In the genomic region with DNA sequence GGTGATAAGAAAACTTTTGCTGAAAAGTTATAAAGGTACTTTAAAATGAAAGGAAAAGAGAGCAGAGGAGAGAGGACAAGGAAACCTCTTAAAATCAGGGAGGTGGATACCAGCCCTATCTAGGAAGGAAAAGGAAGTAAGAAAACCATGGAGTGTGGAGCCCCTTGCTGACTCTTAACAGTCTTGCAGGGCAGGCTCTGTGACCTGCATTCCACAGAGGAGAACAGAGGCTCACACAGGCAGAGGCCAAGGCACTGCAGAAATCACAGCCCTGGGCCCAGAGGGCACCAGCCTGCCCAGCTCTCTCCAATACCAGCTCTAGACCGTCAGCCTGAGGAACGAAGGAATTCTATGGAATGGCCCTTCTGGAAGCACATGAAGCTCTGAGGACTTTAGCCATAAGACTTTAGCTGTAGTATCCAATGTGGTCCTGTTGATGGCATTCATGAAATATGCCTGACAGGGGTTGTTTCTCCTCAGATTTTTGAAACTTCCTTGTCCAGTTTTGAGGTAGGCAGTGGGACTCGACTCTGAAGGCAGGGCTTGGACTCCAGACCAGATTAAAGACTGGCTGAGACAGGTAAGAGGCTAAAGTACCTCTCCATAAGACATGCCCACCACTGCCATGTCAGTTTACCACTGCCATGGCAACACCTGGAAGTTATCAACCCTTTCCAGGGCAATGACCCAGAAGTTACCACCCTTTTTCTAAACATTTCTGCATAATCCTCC, we compare ENCODE assay signal across 10 cellular contexts.
A peak's percentile ranks its signal among the peaks of the same experiment; 100 is the strongest.
DNase-seq lines count a peak whose midpoint lies in the region; ATAC-seq, FAIRE-seq and TF ChIP-seq lines count a peak whose summit lies in the region.
"Had no signal": no experiment of that assay in that cellular context is flagged by ENCODE, and none has a peak within 500 bp of the region (broad histone marks: within the 10 kb centered on the region; RNA-seq: fewer than 3 reads in every experiment).

No MANE protein-coding gene starts in this region.

- TF ChIP-seq POLR2A in adrenal gland (IDR thresholded peaks at IDR 0.05) = no peak

- no peak overlapping the region for H2AFZ ChIP-seq in hepatocyte

- peaks cover 0 to under 1% of the 10 kb centered on the region in 2 donors for H3K4me1 ChIP-seq in adrenal gland (replicated peaks in 1 of 2)
- peaks cover 8% of the 10 kb centered on the region for H3K4me1 ChIP-seq in hepatocyte (ENCODE audit: insufficient read depth)

- H3K27ac ChIP-seq in adrenal gland (no peak overlapping the region), hepatocyte (no peak overlapping the region)
- H3K27ac ChIP-seq: KMS-11 had no signal

- DNase-seq in Right ventricle myocardium inferior (ENCODE audit: missing footprints) (no peak), cardiac septum (ENCODE audit: low spot score) (no peak), adrenal gland (peak in 6 of 7 donors; percentile 26 to 68 (median 61)), hepatocyte (ENCODE audit: low spot score) (peak; percentile 66), NCI-H2196 treated with DMSO at 0.1 percent for 48 hours (lab: John Stamatoyannopoulos, UW; ENCODE audit: unreplicated experiment) (no peak), D721Med (ENCODE audit: insufficient read length, low spot score) (no peak)
- DNase-seq: DMS79 had no signal

- ATAC-seq in Right ventricle myocardium inferior (peak; percentile 89), HG02798 (IDR thresholded peaks at IDR 0.05; ENCODE audit: poor library complexity, unreplicated experiment) (no peak), GM19452 (IDR thresholded peaks at IDR 0.05; ENCODE audit: unreplicated experiment) (no peak)

- H3K27me3 ChIP-seq in adrenal gland = no peaks in the 10 kb centered on the region
- H3K27me3 ChIP-seq in hepatocyte = no peaks in the 10 kb centered on the region

- H3K9me3 ChIP-seq in adrenal gland (replicated peaks in 1 of 3) (no peaks in the 10 kb centered on the region), hepatocyte (ENCODE audit: low read depth) (no peaks in the 10 kb centered on the region)

- H4K20me1 ChIP-seq in hepatocyte (ENCODE audit: insufficient read depth, poor library complexity, severe bottlenecking) = no peaks in the 10 kb centered on the region

- H3K36me3 ChIP-seq in adrenal gland (replicated peaks in 1 of 2) (no peaks in the 10 kb centered on the region), hepatocyte (replicated peaks; ENCODE audit: insufficient read depth, low read depth) (no peaks in the 10 kb centered on the region)

- 58 to 76% (median 70%) methylated on average over 2 to 3 of the region's 3 CpGs for WGBS in adrenal gland, 4 donors
- WGBS in hepatocyte (ENCODE audit: low lambda C conversion rate, missing lambda C conversion rate) = 90% methylated on average over 3 of the region's 3 CpGs

- no peak for FAIRE-seq in D721Med (lab: Jason Lieb, UNC)

- TF ChIP-seq CTCF in adrenal gland (IDR thresholded peaks at IDR 0.05) (peak in 5 of 6 experiments; percentile 46 to 67 (median 60)), hepatocyte (IDR thresholded peaks at IDR 0.05; ENCODE audit: poor library complexity) (peak; percentile 58), D721Med (IDR thresholded peaks at IDR 0.05; ENCODE audit: insufficient read depth, missing control alignments) (no peak)

- H3K4me3 ChIP-seq in adrenal gland (no peak overlapping the region), hepatocyte (no peak overlapping the region)

- no peaks in the 10 kb centered on the region for H3K9me2 ChIP-seq in hepatocyte (replicated peaks; ENCODE audit: insufficient read depth)

- intact Hi-C loops in Right ventricle myocardium inferior (cut with DNase I) = loop anchor here (2.0 kb wide), 1 partner anchor 551 kb away; no protein-coding TSS in a partner anchor
- intact Hi-C loops in cardiac septum (cut with DNase I) = loop anchor here (2.0 to 10.0 kb wide), 2 partner anchors 551 to 853 kb away; no protein-coding TSS in a partner anchor
- intact Hi-C loops in adrenal gland (cut with DNase I) = no loop called here

- no peak overlapping the region for H3K4me2 ChIP-seq in hepatocyte
- H3K4me2 ChIP-seq: KMS-11 had no signal

- no peaks in the 10 kb centered on the region for H3K79me2 ChIP-seq in hepatocyte

Comparison
In these comparisons a context has a peak if more than half of its experiments do, and no peak if none do; other contexts are left out.
1. DNase-seq: peak in adrenal gland (6 of 7) and hepatocyte (single experiment); none in Right ventricle myocardium inferior (single experiment), cardiac septum (single experiment), NCI-H2196 treated with DMSO at 0.1 percent for 48 hours (single experiment) and D721Med (single experiment).
2. intact Hi-C loops: an anchor here in Right ventricle myocardium inferior (2.0 kb wide) and cardiac septum (2.0 to 10.0 kb wide); none called in adrenal gland.